ENCODE assay signal across 9 cellular contexts in genomic region chr6:161169690-161170089, GRCh38.
A peak's percentile ranks its signal among the peaks of the same experiment; 100 is the strongest.
DNase-seq lines count a peak whose midpoint lies in the region; ATAC-seq and TF ChIP-seq lines count a peak whose summit lies in the region.
"Had no signal": no experiment of that assay in that cellular context is flagged by ENCODE, and none has a peak within 500 bp of the region (broad histone marks: within the 10 kb centered on the region; RNA-seq: fewer than 3 reads in every experiment).

No MANE protein-coding gene starts in this region.

- no peak for ATAC-seq in HG03025 (IDR thresholded peaks at IDR 0.05; ENCODE audit: low FRiP score, unreplicated experiment)

- in situ Hi-C loops in brain microvascular endothelial cell (cut with HindIII; ENCODE audit: low pct_ligation_motif_present, low sequenced_read_pairs): no loop called here

- no peak for TF ChIP-seq CTCF in brain microvascular endothelial cell (IDR thresholded peaks at IDR 0.05; ENCODE audit: low read depth, low read length, missing control alignments)

- H3K36me3 ChIP-seq in brain microvascular endothelial cell (replicated peaks): peaks cover 3% of the 10 kb centered on the region

- no peaks in the 10 kb centered on the region for H3K27me3 ChIP-seq in brain microvascular endothelial cell (replicated peaks)

- intact Hi-C loops in posterior vena cava (cut with DNase I): no loop called here

- peak overlapping the region; percentile 86 for H3K27ac ChIP-seq in brain microvascular endothelial cell

- no peak overlapping the region for H3K4me3 ChIP-seq in brain microvascular endothelial cell (ENCODE audit: low read depth, low read length)

- DNase-seq in GM03348 (ENCODE audit: low spot score) (peak; percentile 50), NCI-H2171 (lab: John Stamatoyannopoulos, UW) (peak; percentile 64), brain microvascular endothelial cell (peak; percentile 81), occipital lobe (lab: John Stamatoyannopoulos, UW) (peak; percentile 37), posterior vena cava (ENCODE audit: low spot score) (no peak), Ammon's horn (ENCODE audit: low spot score) (no peak)
- no peak for DNase-seq in activated CD4-positive, CD25-positive, alpha-beta regulatory T cell treated with anti-CD3 and anti-CD28 coated beads, Interleukin-2, amount 50 U/mL, for 72 hours
- DNase-seq: NCI-H1048 had no signal

Comparison
In these comparisons a context has a peak if more than half of its experiments do, and no peak if none do; other contexts are left out.
1. DNase-seq: peak in GM03348 (single experiment), NCI-H2171 (single experiment), brain microvascular endothelial cell (single experiment) and occipital lobe (single experiment); none in activated CD4-positive, CD25-positive, alpha-beta regulatory T cell treated with anti-CD3 and anti-CD28 coated beads, Interleukin-2, amount 50 U/mL, for 72 hours (single experiment), posterior vena cava (single experiment) and Ammon's horn (single experiment).